Comparison of ENCODE assay signal across 8 cellular contexts in the genomic region with DNA sequence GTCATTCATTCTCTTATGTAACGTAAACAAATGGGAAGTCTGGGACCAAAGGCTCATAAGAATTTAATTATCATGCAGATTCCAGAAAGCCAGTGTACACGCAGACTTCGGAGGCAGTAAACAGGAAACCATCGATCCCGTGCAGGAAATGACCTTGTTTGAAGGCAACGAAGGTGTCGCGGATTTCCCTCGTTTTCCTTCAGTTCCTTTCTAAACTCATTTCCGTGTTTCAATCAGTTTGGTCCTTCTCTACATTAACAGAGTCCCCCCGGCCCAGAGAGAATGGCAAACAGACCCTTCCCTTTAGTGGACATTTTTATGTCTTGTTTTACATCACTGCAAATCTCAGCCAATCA. TPM values are rescaled to one million over a fixed set of nuclear protein-coding genes. Genes with fewer than 3 reads are reported as not detected.
DNase-seq lines count a peak whose midpoint lies in the region; ATAC-seq and TF ChIP-seq lines count a peak whose summit lies in the region.

No MANE protein-coding gene starts in this region.

- peak overlapping the region; percentile 64 for H3K4me3 ChIP-seq in AG10803 (ENCODE audit: low read length)
- H3K4me3 ChIP-seq in iPS-18a (ENCODE audit: low read length) = peak overlapping the region; percentile 67

- TF ChIP-seq CTCF in AG10803 (conservative IDR thresholded peaks at IDR 0.05; ENCODE audit: low read length) = no peak

- no peaks in the 10 kb centered on the region for H3K27me3 ChIP-seq in iPS-18a (ENCODE audit: control insufficient read depth, insufficient read depth, low read length)

- H3K27me3 Mint-ChIP-seq in stimulated activated naive CD8-positive, alpha-beta T cell treated with anti-CD3 and anti-CD28 coated beads, Interleukin-15, amount 100 ng/mL, for 72 hours = no peaks in the 10 kb centered on the region

- H3K4me1 Mint-ChIP-seq in stimulated activated naive CD8-positive, alpha-beta T cell treated with anti-CD3 and anti-CD28 coated beads, Interleukin-15, amount 100 ng/mL, for 72 hours = peaks cover 16% of the 10 kb centered on the region

- DNase-seq in AG10803 (ENCODE audit: low read depth) = peak; percentile 86
- no peak for DNase-seq in stimulated activated naive CD8-positive, alpha-beta T cell treated with anti-CD3 and anti-CD28 coated beads, Interleukin-15, amount 100 ng/mL, for 72 hours
- no peak for DNase-seq in NCI-H1092 treated with DMSO at 0.1 percent for 48 hours (lab: John Stamatoyannopoulos, UW)
- DNase-seq in AML-193 (lab: John Stamatoyannopoulos, UW) = no peak

- peak overlapping the region; percentile 99 to 100 for H3K27ac Mint-ChIP-seq in stimulated activated naive CD8-positive, alpha-beta T cell treated with anti-CD3 and anti-CD28 coated beads, Interleukin-15, amount 100 ng/mL, for 72 hours

- peak overlapping the region; percentile 94 to 95 for H3K4me3 Mint-ChIP-seq in stimulated activated naive CD8-positive, alpha-beta T cell treated with anti-CD3 and anti-CD28 coated beads, Interleukin-15, amount 100 ng/mL, for 72 hours

- H3K9me3 ChIP-seq in iPS-18a (ENCODE audit: control insufficient read depth, low read depth, low read length) = no peaks in the 10 kb centered on the region

- H3K27ac ChIP-seq in adipose tissue (ENCODE audit: low read depth, low read length) (peak overlapping the region; percentile 76), iPS-18a (ENCODE audit: low read length) (peak overlapping the region; percentile 71)

- no peaks in the 10 kb centered on the region for H3K36me3 ChIP-seq in iPS-18a (ENCODE audit: control insufficient read depth, low read depth, low read length)

- H3K4me1 ChIP-seq in iPS-18a (ENCODE audit: control insufficient read depth, low read depth, low read length) = peaks cover 5% of the 10 kb centered on the region

- 0% methylated on average over 11 of the region's 11 CpGs for WGBS in adipose tissue, 3 donors

- peak; percentile 11 for ATAC-seq in GM19043 (IDR thresholded peaks at IDR 0.05; ENCODE audit: low read depth, unreplicated experiment)
- ATAC-seq in HG03159 (IDR thresholded peaks at IDR 0.05; ENCODE audit: unreplicated experiment) = peak; percentile 22
- peak; percentile 33 for ATAC-seq in stimulated activated naive CD8-positive, alpha-beta T cell treated with anti-CD3 and anti-CD28 coated beads, Interleukin-15, amount 100 ng/mL, for 72 hours

- peak overlapping the region; percentile 81 for H3K9ac ChIP-seq in iPS-18a (ENCODE audit: low read length)

- H3K9me3 Mint-ChIP-seq in stimulated activated naive CD8-positive, alpha-beta T cell treated with anti-CD3 and anti-CD28 coated beads, Interleukin-15, amount 100 ng/mL, for 72 hours = no peaks in the 10 kb centered on the region

RNA-seq across cellular contexts. Expression of gene FOXJ2, which starts 6.3 kb away (rescaled TPM):
- polyA plus RNA-seq in adipose tissue = 1 to 10 TPM; 4.8 to 8.7 (median 7.6) TPM

RNA-seq across cellular contexts. Expression of gene C3AR1, which starts 39.9 kb away (rescaled TPM):
- 10 to 100 TPM in 2 of 3 donors, 1 to 10 TPM in 1; 1.9 to 15.2 (median 14.5) TPM for polyA plus RNA-seq in adipose tissue

RNA-seq across cellular contexts. Expression of gene NECAP1, which starts 55.8 kb away (rescaled TPM):
- polyA plus RNA-seq in adipose tissue = 10 to 100 TPM; 17.8 to 23.8 (median 19.7) TPM
